ENCODE assay signal across 1 cellular context in the genomic region with DNA sequence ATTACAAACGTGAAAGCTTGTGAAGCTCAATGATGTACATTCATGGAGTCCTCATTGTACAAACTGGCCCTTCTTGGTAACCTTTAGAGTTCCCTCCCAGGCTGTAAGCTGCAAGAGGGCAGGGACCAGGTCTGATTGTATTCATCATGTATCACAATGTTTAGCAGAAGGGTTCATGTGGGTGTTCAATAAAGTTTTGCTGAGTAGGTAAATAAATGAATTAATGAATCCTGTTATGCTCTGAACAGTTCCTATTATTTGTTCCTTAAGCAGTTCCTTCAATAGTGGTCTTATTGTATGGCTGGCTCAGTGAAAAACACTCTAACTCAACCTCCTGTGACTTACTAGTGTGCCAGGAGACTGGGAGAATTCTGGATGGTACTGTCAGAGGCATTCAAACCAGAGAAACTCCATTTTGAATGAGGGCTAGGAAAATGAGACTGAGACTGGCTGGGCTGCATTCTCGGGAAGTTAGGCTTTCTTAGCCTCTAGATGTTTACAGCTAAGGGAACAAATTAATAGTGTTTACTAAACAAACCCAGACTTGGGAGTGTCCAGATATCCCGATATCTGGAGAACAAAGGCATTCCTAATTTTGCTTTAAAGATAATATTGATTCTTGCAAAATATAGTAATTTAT.
TF ChIP-seq lines count a peak whose summit lies in the region.

No MANE protein-coding gene starts in this region.

TF ChIP-seq in K562, 482 proteins besides CTCF, POLR2A, EP300 and RAD21:
- TF ChIP-seq POLR2G (IDR thresholded peaks at IDR 0.05; ENCODE audit: low read depth, low read length) (no peak), MAFK (IDR thresholded peaks at IDR 0.05; ENCODE audit: low read length) (peak; percentile 51; the same call in 1 of the 2 replicates), MIER1 (IDR thresholded peaks at IDR 0.05; ENCODE audit: low read depth) (no peak), USF2 (CRISPR knock-in tag; IDR thresholded peaks at IDR 0.05) (no peak), CREB3 (tag; conservative IDR thresholded peaks at IDR 0.05; ENCODE audit: low read depth) (0 out of 2 replicates have a peak, but pooled peaks have one; percentile 26), PYGO2 (tag; IDR thresholded peaks at IDR 0.05) (no peak), KHSRP (IDR thresholded peaks at IDR 0.05) (no peak), C11orf30 (IDR thresholded peaks at IDR 0.05; ENCODE audit: low read depth) (peak; percentile 81), ZNF384 (IDR thresholded peaks at IDR 0.05; ENCODE audit: low read depth, low read length) (no peak), MAFF (IDR thresholded peaks at IDR 0.05; ENCODE audit: low read length) (peak; percentile 66), ZNF316 (IDR thresholded peaks at IDR 0.05) (peak; percentile 91), HDGF (IDR thresholded peaks at IDR 0.05) (no peak), TRIM24 (IDR thresholded peaks at IDR 0.05) (peak in 1 of 2 experiments; percentile 16; a peak in 1 of 4 replicates), MAFG (tag; conservative IDR thresholded peaks at IDR 0.05) (peak; percentile 59), DMBX1 (CRISPR knock-in tag; IDR thresholded peaks at IDR 0.05; ENCODE audit: borderline replicate concordance) (no peak), RHOXF2B (CRISPR knock-in tag; conservative IDR thresholded peaks at IDR 0.05) (no peak)
- TF ChIP-seq, protein P1, sequence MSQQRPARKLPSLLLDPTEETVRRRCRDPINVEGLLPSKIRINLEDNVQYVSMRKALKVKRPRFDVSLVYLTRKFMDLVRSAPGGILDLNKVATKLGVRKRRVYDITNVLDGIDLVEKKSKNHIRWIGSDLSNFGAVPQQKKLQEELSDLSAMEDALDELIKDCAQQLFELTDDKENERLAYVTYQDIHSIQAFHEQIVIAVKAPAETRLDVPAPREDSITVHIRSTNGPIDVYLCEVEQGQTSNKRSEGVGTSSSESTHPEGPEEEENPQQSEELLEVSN (IDR thresholded peaks at IDR 0.05; ENCODE audit: borderline replicate concordance in 1 of 2, extremely low read depth in 1 of 2, insufficient read depth in 1 of 2, insufficient read length in 1 of 2, low read depth in 1 of 2, low read length in 1 of 2, poor library complexity in 1 of 2, severe bottlenecking in 1 of 2), result no peak
- TF ChIP-seq, protein P2, sequence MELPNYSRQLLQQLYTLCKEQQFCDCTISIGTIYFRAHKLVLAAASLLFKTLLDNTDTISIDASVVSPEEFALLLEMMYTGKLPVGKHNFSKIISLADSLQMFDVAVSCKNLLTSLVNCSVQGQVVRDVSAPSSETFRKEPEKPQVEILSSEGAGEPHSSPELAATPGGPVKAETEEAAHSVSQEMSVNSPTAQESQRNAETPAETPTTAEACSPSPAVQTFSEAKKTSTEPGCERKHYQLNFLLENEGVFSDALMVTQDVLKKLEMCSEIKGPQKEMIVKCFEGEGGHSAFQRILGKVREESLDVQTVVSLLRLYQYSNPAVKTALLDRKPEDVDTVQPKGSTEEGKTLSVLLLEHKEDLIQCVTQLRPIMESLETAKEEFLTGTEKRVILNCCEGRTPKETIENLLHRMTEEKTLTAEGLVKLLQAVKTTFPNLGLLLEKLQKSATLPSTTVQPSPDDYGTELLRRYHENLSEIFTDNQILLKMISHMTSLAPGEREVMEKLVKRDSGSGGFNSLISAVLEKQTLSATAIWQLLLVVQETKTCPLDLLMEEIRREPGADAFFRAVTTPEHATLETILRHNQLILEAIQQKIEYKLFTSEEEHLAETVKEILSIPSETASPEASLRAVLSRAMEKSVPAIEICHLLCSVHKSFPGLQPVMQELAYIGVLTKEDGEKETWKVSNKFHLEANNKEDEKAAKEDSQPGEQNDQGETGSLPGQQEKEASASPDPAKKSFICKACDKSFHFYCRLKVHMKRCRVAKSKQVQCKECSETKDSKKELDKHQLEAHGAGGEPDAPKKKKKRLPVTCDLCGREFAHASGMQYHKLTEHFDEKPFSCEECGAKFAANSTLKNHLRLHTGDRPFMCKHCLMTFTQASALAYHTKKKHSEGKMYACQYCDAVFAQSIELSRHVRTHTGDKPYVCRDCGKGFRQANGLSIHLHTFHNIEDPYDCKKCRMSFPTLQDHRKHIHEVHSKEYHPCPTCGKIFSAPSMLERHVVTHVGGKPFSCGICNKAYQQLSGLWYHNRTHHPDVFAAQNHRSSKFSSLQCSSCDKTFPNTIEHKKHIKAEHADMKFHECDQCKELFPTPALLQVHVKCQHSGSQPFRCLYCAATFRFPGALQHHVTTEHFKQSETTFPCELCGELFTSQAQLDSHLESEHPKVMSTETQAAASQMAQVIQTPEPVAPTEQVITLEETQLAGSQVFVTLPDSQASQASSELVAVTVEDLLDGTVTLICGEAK (IDR thresholded peaks at IDR 0.05), result peak; percentile 62
- TF ChIP-seq, protein P2 (CRISPR knock-in tag; IDR thresholded peaks at IDR 0.05), result no peak
- TF ChIP-seq, protein P3, sequence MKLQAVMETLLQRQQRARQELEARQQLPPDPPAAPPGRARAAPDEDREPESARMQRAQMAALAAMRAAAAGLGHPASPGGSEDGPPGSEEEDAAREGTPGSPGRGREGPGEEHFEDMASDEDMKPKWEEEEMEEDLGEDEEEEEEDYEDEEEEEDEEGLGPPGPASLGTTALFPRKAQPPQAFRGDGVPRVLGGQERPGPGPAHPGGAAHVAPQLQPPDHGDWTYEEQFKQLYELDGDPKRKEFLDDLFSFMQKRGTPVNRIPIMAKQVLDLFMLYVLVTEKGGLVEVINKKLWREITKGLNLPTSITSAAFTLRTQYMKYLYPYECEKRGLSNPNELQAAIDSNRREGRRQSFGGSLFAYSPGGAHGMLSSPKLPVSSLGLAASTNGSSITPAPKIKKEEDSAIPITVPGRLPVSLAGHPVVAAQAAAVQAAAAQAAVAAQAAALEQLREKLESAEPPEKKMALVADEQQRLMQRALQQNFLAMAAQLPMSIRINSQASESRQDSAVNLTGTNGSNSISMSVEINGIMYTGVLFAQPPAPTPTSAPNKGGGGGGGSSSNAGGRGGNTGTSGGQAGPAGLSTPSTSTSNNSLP (IDR thresholded peaks at IDR 0.05; ENCODE audit: borderline replicate concordance, low read depth, low read length), result no peak
TF ChIP-seq in K562: peak in this region for 8.
